Comparison of ENCODE assay signal across 1 cellular context in the genomic region with DNA sequence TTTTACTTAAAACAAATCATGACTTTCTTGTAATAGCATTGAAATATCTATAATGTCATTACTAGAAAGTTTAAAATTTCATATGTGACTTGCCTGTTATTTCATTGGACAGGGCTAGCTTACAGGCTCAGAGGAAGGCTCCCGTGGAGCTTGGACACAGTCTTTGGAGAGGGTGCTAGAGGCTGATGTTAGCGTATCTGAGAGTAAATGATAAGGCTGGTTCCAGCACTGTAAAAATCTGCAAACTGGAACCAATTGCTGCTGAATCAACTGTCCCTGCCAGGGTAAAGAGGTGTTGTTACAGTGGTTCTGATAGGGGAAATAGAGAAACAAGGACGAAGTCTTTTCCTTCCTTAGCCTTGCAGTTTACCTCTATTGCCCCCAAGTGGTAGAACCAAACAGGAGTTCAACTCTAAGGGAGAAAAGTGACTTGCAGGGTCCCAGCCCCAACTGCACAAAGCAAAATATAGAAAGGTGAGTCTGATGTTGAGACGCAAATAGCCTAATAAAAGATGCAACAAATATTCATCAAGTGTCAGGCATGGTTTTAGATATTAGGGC.
TF ChIP-seq lines count a peak whose summit lies in the region.

No MANE protein-coding gene starts in this region.

TF ChIP-seq in H1, 55 proteins besides CTCF, POLR2A, EP300 and RAD21:
- no peak for TF ChIP-seq PHF8 (conservative IDR thresholded peaks at IDR 0.05; ENCODE audit: low read depth, low read length)
- no peak for TF ChIP-seq CBX8 (IDR thresholded peaks at IDR 0.05; ENCODE audit: borderline replicate concordance, low read depth, low read length)
- no peak for TF ChIP-seq RBBP5 (IDR thresholded peaks at IDR 0.05; ENCODE audit: borderline replicate concordance, low read depth, low read length)
- TF ChIP-seq SRF (IDR thresholded peaks at IDR 0.05; ENCODE audit: low read depth, low read length), result no peak
- TF ChIP-seq GABPA (IDR thresholded peaks at IDR 0.05; ENCODE audit: borderline replicate concordance, insufficient read depth, low read length), result no peak
TF ChIP-seq in H1: peak in this region for 0.
